Comparison of ENCODE assay signal across 12 cellular contexts in the genomic region with DNA sequence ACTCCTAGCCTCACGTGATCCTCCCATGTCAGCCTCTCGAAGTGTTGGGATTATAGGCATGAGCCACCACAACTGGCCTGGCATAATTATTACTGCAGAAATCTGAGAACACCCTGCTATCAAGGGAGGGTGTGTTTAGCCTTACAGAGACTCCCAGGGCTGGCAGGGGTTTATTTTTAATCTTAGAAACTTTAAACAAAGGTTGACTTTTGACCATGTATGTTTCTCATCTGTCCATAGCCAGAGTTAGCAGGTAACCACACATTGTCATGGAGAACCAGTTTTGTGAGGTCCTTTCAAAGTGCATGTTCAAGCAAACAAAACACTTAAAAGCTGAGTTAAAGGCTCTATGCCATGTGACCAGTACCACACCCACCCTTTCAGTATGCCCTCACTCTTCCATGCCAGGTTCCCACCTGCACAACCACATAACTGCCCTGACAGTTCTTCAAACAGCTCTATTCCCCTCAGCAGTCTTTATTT. TPM values are rescaled to one million over a fixed set of nuclear protein-coding genes. Genes with fewer than 3 reads are reported as not detected.
DNase-seq lines count a peak whose midpoint lies in the region; ATAC-seq and TF ChIP-seq lines count a peak whose summit lies in the region.
"Had no signal": no experiment of that assay in that cellular context is flagged by ENCODE, and none has a peak within 500 bp of the region (broad histone marks: within the 10 kb centered on the region; RNA-seq: fewer than 3 reads in every experiment).

No MANE protein-coding gene starts in this region.

- POLR2A ChIA-PET in A673 (lab: Charles Lee; ENCODE audit: low non-redundant PET), result no interaction called here

- no TSS peak for BruUV-seq in A673 (replicated peaks; lab: Mats Ljungman, UMichigan)

- H3K27ac ChIP-seq in A673 (ENCODE audit: low read depth, low read length, poor library complexity, severe bottlenecking) (peak overlapping the region; percentile 25), RWPE2 (ENCODE audit: poor library complexity, severe bottlenecking) (no peak overlapping the region)
- H3K27ac ChIP-seq: KMS-11, neural progenitor cell, thoracic aorta had no signal

- ATAC-seq in RWPE2 (ENCODE audit: low read depth) (peak; percentile 23; the same call in 1 of the 3 replicates), left lobe of liver (peak; percentile 37), HG03439 (IDR thresholded peaks at IDR 0.05; ENCODE audit: unreplicated experiment) (no peak), GM21515 (IDR thresholded peaks at IDR 0.05; ENCODE audit: unreplicated experiment) (no peak)

- DNase-seq in A673 (ENCODE audit: low spot score), result peak; percentile 31
- DNase-seq in DMS79 (lab: John Stamatoyannopoulos, UW), result peak; percentile 21
- no peak for DNase-seq in RWPE2 (ENCODE audit: low spot score)
- no peak for DNase-seq in left lobe of liver (ENCODE audit: low spot score)
- no peak for DNase-seq in stimulated activated CD4-positive, alpha-beta T cell treated with anti-CD3 and anti-CD28 coated beads, Interleukin-15, amount 100 ng/mL, for 24 hours
- DNase-seq in NCI-H1694 treated with DMSO at 0.1 percent for 48 hours (lab: John Stamatoyannopoulos, UW), result no peak
- DNase-seq: effector CD8-positive, alpha-beta T cell had no signal

- H3K4me3 ChIP-seq in A673 (ENCODE audit: low read depth, low read length, poor library complexity, severe bottlenecking) (no peak overlapping the region), RWPE2 (ENCODE audit: severe bottlenecking) (no peak overlapping the region)
- H3K4me3 ChIP-seq: neural progenitor cell, thoracic aorta had no signal

- H3K9me3 ChIP-seq in A673 (ENCODE audit: low read depth, low read length, poor library complexity, severe bottlenecking) (no peaks in the 10 kb centered on the region), RWPE2 (ENCODE audit: severe bottlenecking) (no peaks in the 10 kb centered on the region)
- H3K9me3 ChIP-seq: thoracic aorta had no signal

- H3K36me3 ChIP-seq in A673 (ENCODE audit: insufficient read depth, low read length, poor library complexity, severe bottlenecking) (no peaks in the 10 kb centered on the region), RWPE2 (ENCODE audit: low read depth) (peaks cover 66% of the 10 kb centered on the region)
- H3K36me3 ChIP-seq: neural progenitor cell, thoracic aorta had no signal

- TF ChIP-seq CTCF in A673 (conservative IDR thresholded peaks at IDR 0.05; ENCODE audit: low read depth, low read length), result no peak
- TF ChIP-seq CTCF in RWPE2 (IDR thresholded peaks at IDR 0.05; ENCODE audit: poor library complexity, severe bottlenecking), result no peak

- intact Hi-C loops in A673 (cut with micrococcal nuclease; ENCODE audit: unreplicated experiment), result no loop called here

- H3K27me3 ChIP-seq in A673 (replicated peaks; ENCODE audit: insufficient read depth, low read depth, low read length, poor library complexity), result no peaks in the 10 kb centered on the region
- no peaks in the 10 kb centered on the region for H3K27me3 ChIP-seq in RWPE2 (ENCODE audit: insufficient read depth, poor library complexity, severe bottlenecking)
- H3K27me3 ChIP-seq: neural progenitor cell had no signal

- CTCF ChIA-PET in A673 (lab: Charles Lee), result no interaction called here

- H3K4me1 ChIP-seq in A673 (ENCODE audit: insufficient read depth, low read length, poor library complexity, severe bottlenecking), result peaks cover 66% of the 10 kb centered on the region
- H3K4me1 ChIP-seq in RWPE2 (ENCODE audit: insufficient read depth, poor library complexity, severe bottlenecking), result peaks cover 8% of the 10 kb centered on the region
- H3K4me1 ChIP-seq: neural progenitor cell had no signal

RNA-seq across cellular contexts. Expression of a gene that starts 11.1 kb away (rescaled TPM):
- total RNA-seq in A673 (2021), result 26.8 and 28.8 TPM in 2 replicates
- total RNA-seq in left lobe of liver, result 39.5 TPM

RNA-seq across cellular contexts. Expression of a gene that starts 48.1 kb away (rescaled TPM):
- total RNA-seq in A673 (2021), result 0.24 and 0.32 TPM in 2 replicates
- not detected for total RNA-seq in left lobe of liver
- total RNA-seq: thoracic aorta had no signal

Comparison
In these comparisons a context has a peak if more than half of its experiments do, and no peak if none do; other contexts are left out.
1. DNase-seq: peak in A673 (single experiment) and DMS79 (single experiment); none in RWPE2 (single experiment), left lobe of liver (single experiment), stimulated activated CD4-positive, alpha-beta T cell treated with anti-CD3 and anti-CD28 coated beads, Interleukin-15, amount 100 ng/mL, for 24 hours (single experiment) and NCI-H1694 treated with DMSO at 0.1 percent for 48 hours (single experiment).
2. ATAC-seq: peak in RWPE2 (single experiment) and left lobe of liver (single experiment); none in HG03439 (single experiment) and GM21515 (single experiment).